1 cellular context compared by ENCODE assay signal in the genomic region with DNA sequence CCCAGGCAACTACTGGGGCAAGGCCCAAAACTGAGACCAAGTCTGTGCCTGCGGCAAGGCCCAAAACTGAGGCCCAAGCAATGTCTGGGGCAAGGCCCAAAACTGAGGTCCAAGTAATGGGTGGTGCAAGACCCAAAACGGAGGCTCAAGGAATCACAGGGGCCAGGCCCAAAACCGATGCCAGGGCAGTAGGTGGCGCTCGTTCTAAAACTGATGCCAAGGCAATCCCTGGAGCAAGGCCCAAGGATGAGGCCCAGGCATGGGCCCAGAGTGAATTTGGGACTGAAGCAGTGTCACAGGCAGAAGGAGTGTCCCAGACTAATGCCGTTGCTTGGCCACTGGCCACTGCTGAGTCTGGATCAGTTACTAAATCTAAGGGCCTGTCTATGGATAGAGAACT.
TF ChIP-seq lines count a peak whose summit lies in the region.

No MANE protein-coding gene starts in this region.

TF ChIP-seq in H1, 55 proteins besides CTCF, POLR2A, EP300 and RAD21:
- TF ChIP-seq JUND (IDR thresholded peaks at IDR 0.05; ENCODE audit: low read length) = no peak
- TF ChIP-seq, protein P1, sequence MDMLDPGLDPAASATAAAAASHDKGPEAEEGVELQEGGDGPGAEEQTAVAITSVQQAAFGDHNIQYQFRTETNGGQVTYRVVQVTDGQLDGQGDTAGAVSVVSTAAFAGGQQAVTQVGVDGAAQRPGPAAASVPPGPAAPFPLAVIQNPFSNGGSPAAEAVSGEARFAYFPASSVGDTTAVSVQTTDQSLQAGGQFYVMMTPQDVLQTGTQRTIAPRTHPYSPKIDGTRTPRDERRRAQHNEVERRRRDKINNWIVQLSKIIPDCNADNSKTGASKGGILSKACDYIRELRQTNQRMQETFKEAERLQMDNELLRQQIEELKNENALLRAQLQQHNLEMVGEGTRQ (IDR thresholded peaks at IDR 0.05; ENCODE audit: low read length) = no peak
- no peak for TF ChIP-seq EGR1 (IDR thresholded peaks at IDR 0.05; ENCODE audit: borderline replicate concordance, low read depth, low read length)
- no peak for TF ChIP-seq SP1 (IDR thresholded peaks at IDR 0.05; ENCODE audit: low read depth, low read length)
- no peak for TF ChIP-seq MAFK (IDR thresholded peaks at IDR 0.05; ENCODE audit: low read depth, low read length)
- no peak for TF ChIP-seq SP4 (IDR thresholded peaks at IDR 0.05; ENCODE audit: low read length)
- no peak for TF ChIP-seq CBX5 (IDR thresholded peaks at IDR 0.05; ENCODE audit: low read depth, low read length)
- TF ChIP-seq CHD1 (IDR thresholded peaks at IDR 0.05; ENCODE audit: low read depth, low read length) = no peak
- TF ChIP-seq TEAD4 (IDR thresholded peaks at IDR 0.05; ENCODE audit: low read depth, low read length) = no peak
- no peak for TF ChIP-seq TCF12 (IDR thresholded peaks at IDR 0.05; ENCODE audit: low read depth, low read length)
- TF ChIP-seq YY1 (IDR thresholded peaks at IDR 0.05; ENCODE audit: low read depth, low read length) = no peak
- TF ChIP-seq, protein P2, sequence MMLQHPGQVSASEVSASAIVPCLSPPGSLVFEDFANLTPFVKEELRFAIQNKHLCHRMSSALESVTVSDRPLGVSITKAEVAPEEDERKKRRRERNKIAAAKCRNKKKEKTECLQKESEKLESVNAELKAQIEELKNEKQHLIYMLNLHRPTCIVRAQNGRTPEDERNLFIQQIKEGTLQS (IDR thresholded peaks at IDR 0.05; ENCODE audit: insufficient read depth, low read depth, low read length) = no peak
- no peak for TF ChIP-seq CHD2 (IDR thresholded peaks at IDR 0.05; ENCODE audit: low read length)
- no peak for TF ChIP-seq GTF2F1 (IDR thresholded peaks at IDR 0.05; ENCODE audit: borderline replicate concordance, low read depth, low read length)
- TF ChIP-seq HDAC2 (IDR thresholded peaks at IDR 0.05; ENCODE audit: borderline replicate concordance in 1 of 2, low read depth in 2 of 2, low read length in 2 of 2) = no peak
- TF ChIP-seq BRCA1 (IDR thresholded peaks at IDR 0.05; ENCODE audit: low read depth, low read length) = no peak
- no peak for TF ChIP-seq POLR2AphosphoS5 (IDR thresholded peaks at IDR 0.05; ENCODE audit: low read depth, low read length)
- no peak for TF ChIP-seq FOSL1 (IDR thresholded peaks at IDR 0.05; ENCODE audit: insufficient read depth, low read depth, low read length)
- TF ChIP-seq RFX5 (IDR thresholded peaks at IDR 0.05; ENCODE audit: borderline replicate concordance, low read depth, low read length) = no peak
